ENCODE assay signal across 1 cellular context in genomic region chr5:138372653-138373052, GRCh38.
TF ChIP-seq lines count a peak whose summit lies in the region.

No MANE protein-coding gene starts in this region.

TF ChIP-seq in WTC11, 78 proteins besides CTCF, POLR2A, EP300 and RAD21 (continued from another document):
- TF ChIP-seq ZNF281 (CRISPR knock-in tag; IDR thresholded peaks at IDR 0.05) (no peak), NFE2L1 (CRISPR knock-in tag; IDR thresholded peaks at IDR 0.05) (no peak)
